9 cellular contexts compared by ENCODE assay signal in the genomic region with DNA sequence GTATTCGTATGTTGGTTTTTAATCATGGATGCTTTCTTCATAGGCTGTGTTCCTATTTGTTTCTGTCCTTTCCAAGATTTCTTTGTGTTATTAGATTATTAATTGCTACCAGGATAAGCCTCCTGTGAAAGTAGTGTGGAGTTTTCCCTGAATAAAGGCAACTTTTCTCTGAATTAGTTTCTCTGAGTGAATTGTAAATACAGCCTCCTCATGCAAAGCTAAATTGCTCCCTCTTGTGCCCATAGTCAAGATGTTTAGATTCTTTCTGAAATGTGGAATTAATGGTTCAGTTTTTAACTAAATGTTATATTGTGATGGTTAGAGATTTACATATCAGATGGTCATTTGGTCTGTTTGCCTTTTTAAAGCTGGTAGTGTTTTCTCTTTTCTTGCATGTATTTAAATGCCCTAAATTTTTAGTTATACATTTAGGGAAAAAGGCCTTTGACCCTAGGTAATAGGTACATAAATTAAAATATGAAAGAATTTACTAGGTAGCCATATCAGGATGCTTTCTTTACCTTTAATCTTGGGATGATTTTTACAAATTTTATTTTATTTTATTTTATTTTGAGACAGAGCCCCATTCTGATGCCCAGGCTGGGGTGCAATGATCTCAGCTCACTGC. TPM values are rescaled to one million over a fixed set of nuclear protein-coding genes. Genes with fewer than 3 reads are reported as not detected.
DNase-seq lines count a peak whose midpoint lies in the region; ATAC-seq, FAIRE-seq and TF ChIP-seq lines count a peak whose summit lies in the region.
"Had no signal": no experiment of that assay in that cellular context is flagged by ENCODE, and none has a peak within 500 bp of the region (broad histone marks: within the 10 kb centered on the region; RNA-seq: fewer than 3 reads in every experiment).

No MANE protein-coding gene starts in this region.

- no peak overlapping the region for H2AFZ ChIP-seq in astrocyte (ENCODE audit: low read depth, low read length)

- peaks cover 14% of the 10 kb centered on the region for H3K79me2 ChIP-seq in astrocyte (ENCODE audit: insufficient read depth, low read length)

- peak; percentile 26 for FAIRE-seq in astrocyte (lab: Jason Lieb, UNC)

- no peaks in the 10 kb centered on the region for H3K27me3 ChIP-seq in CD8-positive, alpha-beta T cell (ENCODE audit: insufficient read depth, low read length)
- H3K27me3 ChIP-seq in astrocyte (ENCODE audit: insufficient read depth, low read length): no peaks in the 10 kb centered on the region
- no peaks in the 10 kb centered on the region for H3K27me3 ChIP-seq in upper lobe of left lung

- no peak overlapping the region for H3K9ac ChIP-seq in astrocyte (ENCODE audit: low read length)

- no peaks in the 10 kb centered on the region for H4K20me1 ChIP-seq in astrocyte (ENCODE audit: insufficient read depth, low read length)

- DNase-seq in CD8-positive, alpha-beta T cell: no peak
- DNase-seq in NCI-H2196 treated with DMSO at 0.1 percent for 48 hours (lab: John Stamatoyannopoulos, UW; ENCODE audit: unreplicated experiment): peak; percentile 24
- peak; percentile 31 for DNase-seq in astrocyte (ENCODE audit: low read depth)
- peak; percentile 62 for DNase-seq in iris pigment epithelial cell (ENCODE audit: low read depth)
- DNase-seq in upper lobe of left lung: no peak
- DNase-seq in activated CD4-positive, alpha-beta T cell treated with anti-CD3 and anti-CD28 coated beads, Interleukin-2, amount 50 U/mL, for 1 hour: no peak

- no peak overlapping the region for H3K27ac Mint-ChIP-seq in CD8-positive, alpha-beta T cell
- no peak overlapping the region for H3K27ac Mint-ChIP-seq in astrocyte (ENCODE audit: unreplicated experiment)
- H3K27ac Mint-ChIP-seq: IgD-negative memory B cell had no signal

- CTCF ChIA-PET in CD8-positive, alpha-beta T cell (lab: Charles Lee): interaction anchor here (0.7 to 6.3 kb wide), 14 partner anchors 8 to 228 kb away, joined by 3 to 93 read pairs (median 3); a partner anchor contains a TSS

- no peak overlapping the region for H3K4me2 ChIP-seq in astrocyte (ENCODE audit: low read length)

- no peak overlapping the region for H3K4me3 ChIP-seq in CD8-positive, alpha-beta T cell (ENCODE audit: low read depth, low read length)
- no peak overlapping the region for H3K4me3 ChIP-seq in astrocyte (ENCODE audit: insufficient read depth, low read depth, low read length)
- H3K4me3 ChIP-seq in upper lobe of left lung: no peak overlapping the region

- TF ChIP-seq EP300 in upper lobe of left lung (IDR thresholded peaks at IDR 0.05): no peak

- no peak overlapping the region for H3K27ac ChIP-seq in CD8-positive, alpha-beta T cell (ENCODE audit: low read depth, low read length)
- H3K27ac ChIP-seq in astrocyte (ENCODE audit: low read depth, low read length): no peak overlapping the region
- H3K27ac ChIP-seq in upper lobe of left lung: no peak overlapping the region

- POLR2A ChIA-PET in CD8-positive, alpha-beta T cell (lab: Charles Lee): interaction anchor here (0.8 to 1.0 kb wide), 2 partner anchors 10 to 87 kb away, joined by 3 to 5 read pairs; no protein-coding TSS in a partner anchor

- intact Hi-C loops in CD8-positive, alpha-beta T cell (cut with DNase I, micrococcal nuclease): loop anchor here (1.0 to 5.0 kb wide), 5 partner anchors 9 to 227 kb away; a partner anchor contains a TSS

- H3K9me3 ChIP-seq in CD8-positive, alpha-beta T cell (ENCODE audit: low read length): no peaks in the 10 kb centered on the region
- H3K9me3 ChIP-seq in astrocyte (ENCODE audit: insufficient read depth, low read depth, low read length) (no peaks in the 10 kb centered on the region), upper lobe of left lung (no peaks in the 10 kb centered on the region)

- ATAC-seq in CD8-positive, alpha-beta T cell: peak; percentile 57
- peak; percentile 47 for ATAC-seq in GM19395 (IDR thresholded peaks at IDR 0.05; ENCODE audit: unreplicated experiment)
- peak in 1 of 2 donors; percentile 61 for ATAC-seq in upper lobe of left lung (ENCODE audit: low FRiP score in 2 of 2)
- ATAC-seq in GM21515 (IDR thresholded peaks at IDR 0.05; ENCODE audit: unreplicated experiment): no peak

- TF ChIP-seq CTCF in CD8-positive, alpha-beta T cell (IDR thresholded peaks at IDR 0.05): peak; percentile 84
- TF ChIP-seq CTCF in astrocyte (IDR thresholded peaks at IDR 0.05; ENCODE audit: insufficient read depth, low read depth, low read length): peak; percentile 59
- peak in 5 of 6 experiments; percentile 30 to 67 (median 41) for TF ChIP-seq CTCF in upper lobe of left lung (IDR thresholded peaks at IDR 0.05)

- no peak overlapping the region for H3K4me3 Mint-ChIP-seq in CD8-positive, alpha-beta T cell
- H3K4me3 Mint-ChIP-seq in astrocyte (ENCODE audit: unreplicated experiment): peak overlapping the region; percentile 24

- H3K27me3 Mint-ChIP-seq in CD8-positive, alpha-beta T cell (ENCODE audit: low read depth): no peaks in the 10 kb centered on the region
- no peaks in the 10 kb centered on the region for H3K27me3 Mint-ChIP-seq in astrocyte (ENCODE audit: low read depth, unreplicated experiment)
- H3K27me3 Mint-ChIP-seq: IgD-negative memory B cell had no signal

- H3K36me3 ChIP-seq in CD8-positive, alpha-beta T cell (ENCODE audit: insufficient read depth, low read length): peaks cover 14% of the 10 kb centered on the region
- H3K36me3 ChIP-seq in astrocyte (ENCODE audit: insufficient read depth, low read length) (peaks cover 20% of the 10 kb centered on the region), upper lobe of left lung (peaks cover 13 to 75% (median 26%) of the 10 kb centered on the region in 4 donors)

- no peaks in the 10 kb centered on the region for H3K4me1 ChIP-seq in CD8-positive, alpha-beta T cell (ENCODE audit: insufficient read depth, low read length)
- H3K4me1 ChIP-seq in astrocyte (ENCODE audit: insufficient read depth, low read length) (no peaks in the 10 kb centered on the region), upper lobe of left lung (peaks cover 0 to 3% (median 0%) of the 10 kb centered on the region in 4 donors)

- TF ChIP-seq POLR2A in upper lobe of left lung (IDR thresholded peaks at IDR 0.05): no peak

- H3K9me3 Mint-ChIP-seq in CD8-positive, alpha-beta T cell: no peaks in the 10 kb centered on the region
- H3K9me3 Mint-ChIP-seq in astrocyte (ENCODE audit: unreplicated experiment): no peaks in the 10 kb centered on the region
- H3K9me3 Mint-ChIP-seq: IgD-negative memory B cell had no signal

- peaks cover 55% of the 10 kb centered on the region for H3K36me3 Mint-ChIP-seq in CD8-positive, alpha-beta T cell
- peaks cover 14% of the 10 kb centered on the region for H3K36me3 Mint-ChIP-seq in astrocyte (ENCODE audit: low read depth, unreplicated experiment)

- WGBS in upper lobe of left lung, 2 donors: 93 to 96% methylated on average over 1 of the region's 1 CpG

- H3K4me1 Mint-ChIP-seq in CD8-positive, alpha-beta T cell (ENCODE audit: low read depth): peaks cover 9% of the 10 kb centered on the region
- peaks cover 8% of the 10 kb centered on the region for H3K4me1 Mint-ChIP-seq in astrocyte (ENCODE audit: low read depth, unreplicated experiment)

RNA-seq across cellular contexts. Expression of a gene that starts 8.9 kb away (rescaled TPM):
- 10 to 100 TPM; 10.5 to 11.9 TPM for total RNA-seq in CD8-positive, alpha-beta T cell
- total RNA-seq in astrocyte: 38.3 and 49.2 TPM in 2 replicates
- total RNA-seq in upper lobe of left lung: 10 to 100 TPM; 11.1 to 25.9 (median 17.7) TPM

RNA-seq across cellular contexts. Expression of a gene that starts 9.4 kb away (rescaled TPM):
- 1 to 10 TPM; 1.4 to 1.9 TPM for total RNA-seq in CD8-positive, alpha-beta T cell
- total RNA-seq in astrocyte (126 and 130 TPM in 2 replicates), upper lobe of left lung (10 to 100 TPM in 3 of 6 donors, 1 to 10 TPM in 3; 1.0 to 17.8 (median 11.2) TPM)

Comparison
In these comparisons a context has a peak if more than half of its experiments do, and no peak if none do; other contexts are left out.
1. DNase-seq: peak in NCI-H2196 treated with DMSO at 0.1 percent for 48 hours (single experiment), astrocyte (single experiment) and iris pigment epithelial cell (single experiment); none in CD8-positive, alpha-beta T cell (0 of 7), upper lobe of left lung (0 of 2) and activated CD4-positive, alpha-beta T cell treated with anti-CD3 and anti-CD28 coated beads, Interleukin-2, amount 50 U/mL, for 1 hour (single experiment).
2. Peak in every context shown above with its lines, with median percentiles within 50 percentile points of each other: CTCF ChIP-seq.